2 cellular contexts compared by ENCODE assay signal in genomic region chr2:9317559-9317958, GRCh38.
TF ChIP-seq lines count a peak whose summit lies in the region.

No MANE protein-coding gene starts in this region.

TF ChIP-seq in IMR-90, 13 proteins besides CTCF, POLR2A, EP300 and RAD21:
- TF ChIP-seq RFX5 (IDR thresholded peaks at IDR 0.05; ENCODE audit: low read depth, low read length) (no peak), RCOR1 (IDR thresholded peaks at IDR 0.05; ENCODE audit: insufficient replicate concordance, low read length) (no peak), FOS (IDR thresholded peaks at IDR 0.05; ENCODE audit: low read depth, low read length) (no peak), CEBPB (IDR thresholded peaks at IDR 0.05; ENCODE audit: low read depth, low read length) (no peak), MAZ (IDR thresholded peaks at IDR 0.05; ENCODE audit: borderline replicate concordance, low read depth, low read length) (no peak), CHD1 (IDR thresholded peaks at IDR 0.05; ENCODE audit: low read depth, low read length) (no peak), NFE2L2 (IDR thresholded peaks at IDR 0.05; ENCODE audit: low read depth, low read length) (no peak), SMC3 (IDR thresholded peaks at IDR 0.05; ENCODE audit: low read depth, low read length) (no peak), BHLHE40 (IDR thresholded peaks at IDR 0.05; ENCODE audit: low read depth, low read length) (no peak), MAFK (IDR thresholded peaks at IDR 0.05; ENCODE audit: low read depth, low read length) (no peak), MXI1 (IDR thresholded peaks at IDR 0.05; ENCODE audit: borderline replicate concordance, low read depth, low read length) (no peak)
- TF ChIP-seq, protein P1, sequence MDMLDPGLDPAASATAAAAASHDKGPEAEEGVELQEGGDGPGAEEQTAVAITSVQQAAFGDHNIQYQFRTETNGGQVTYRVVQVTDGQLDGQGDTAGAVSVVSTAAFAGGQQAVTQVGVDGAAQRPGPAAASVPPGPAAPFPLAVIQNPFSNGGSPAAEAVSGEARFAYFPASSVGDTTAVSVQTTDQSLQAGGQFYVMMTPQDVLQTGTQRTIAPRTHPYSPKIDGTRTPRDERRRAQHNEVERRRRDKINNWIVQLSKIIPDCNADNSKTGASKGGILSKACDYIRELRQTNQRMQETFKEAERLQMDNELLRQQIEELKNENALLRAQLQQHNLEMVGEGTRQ (IDR thresholded peaks at IDR 0.05; ENCODE audit: low read depth, low read length) = no peak
- TF ChIP-seq, protein P2, sequence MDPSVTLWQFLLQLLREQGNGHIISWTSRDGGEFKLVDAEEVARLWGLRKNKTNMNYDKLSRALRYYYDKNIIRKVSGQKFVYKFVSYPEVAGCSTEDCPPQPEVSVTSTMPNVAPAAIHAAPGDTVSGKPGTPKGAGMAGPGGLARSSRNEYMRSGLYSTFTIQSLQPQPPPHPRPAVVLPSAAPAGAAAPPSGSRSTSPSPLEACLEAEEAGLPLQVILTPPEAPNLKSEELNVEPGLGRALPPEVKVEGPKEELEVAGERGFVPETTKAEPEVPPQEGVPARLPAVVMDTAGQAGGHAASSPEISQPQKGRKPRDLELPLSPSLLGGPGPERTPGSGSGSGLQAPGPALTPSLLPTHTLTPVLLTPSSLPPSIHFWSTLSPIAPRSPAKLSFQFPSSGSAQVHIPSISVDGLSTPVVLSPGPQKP (IDR thresholded peaks at IDR 0.05; ENCODE audit: borderline replicate concordance, low read depth, low read length) = no peak

TF ChIP-seq in WTC11, 78 proteins besides CTCF, POLR2A, EP300 and RAD21:
- TF ChIP-seq, protein P1 (CRISPR knock-in tag; IDR thresholded peaks at IDR 0.05) = no peak
- TF ChIP-seq, protein P3, sequence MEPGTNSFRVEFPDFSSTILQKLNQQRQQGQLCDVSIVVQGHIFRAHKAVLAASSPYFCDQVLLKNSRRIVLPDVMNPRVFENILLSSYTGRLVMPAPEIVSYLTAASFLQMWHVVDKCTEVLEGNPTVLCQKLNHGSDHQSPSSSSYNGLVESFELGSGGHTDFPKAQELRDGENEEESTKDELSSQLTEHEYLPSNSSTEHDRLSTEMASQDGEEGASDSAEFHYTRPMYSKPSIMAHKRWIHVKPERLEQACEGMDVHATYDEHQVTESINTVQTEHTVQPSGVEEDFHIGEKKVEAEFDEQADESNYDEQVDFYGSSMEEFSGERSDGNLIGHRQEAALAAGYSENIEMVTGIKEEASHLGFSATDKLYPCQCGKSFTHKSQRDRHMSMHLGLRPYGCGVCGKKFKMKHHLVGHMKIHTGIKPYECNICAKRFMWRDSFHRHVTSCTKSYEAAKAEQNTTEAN (CRISPR knock-in tag; IDR thresholded peaks at IDR 0.05) = peak; percentile 61; the same call in 1 of the 2 replicates
TF ChIP-seq in WTC11: peak in this region for 1.
